ENCODE assay signal across 19 cellular contexts in genomic region chr1:172177849-172178248, GRCh38.
DNase-seq lines count a peak whose midpoint lies in the region; ATAC-seq, FAIRE-seq and TF ChIP-seq lines count a peak whose summit lies in the region.
"Had no signal": no experiment of that assay in that cellular context is flagged by ENCODE, and none has a peak within 500 bp of the region (broad histone marks: within the 10 kb centered on the region; RNA-seq: fewer than 3 reads in every experiment).

No MANE protein-coding gene starts in this region.

- no peaks in the 10 kb centered on the region for H3K9me3 Mint-ChIP-seq in endodermal cell
- H3K9me3 Mint-ChIP-seq: CD8-positive, alpha-beta T cell; HFFc6 had no signal

- no peaks in the 10 kb centered on the region for H3K4me1 Mint-ChIP-seq in endodermal cell

- H3K27me3 ChIP-seq in smooth muscle cell (ENCODE audit: low read depth), result no peaks in the 10 kb centered on the region
- H3K27me3 ChIP-seq in endodermal cell (ENCODE audit: control insufficient read depth, insufficient read depth, low read length, poor library complexity, severe bottlenecking), result no peaks in the 10 kb centered on the region
- H3K27me3 ChIP-seq: BLaER1 treated with 17β-estradiol and CSF1 and Interleukin-3, amounts not matched to agents 10 nM and 100 nM had no signal

- intact Hi-C loops in left colon (cut with DNase I, micrococcal nuclease), result no loop called here

- H3F3A ChIP-seq in smooth muscle cell (ENCODE audit: low read depth), result peaks cover 25% of the 10 kb centered on the region

- H4K20me1 ChIP-seq in smooth muscle cell (ENCODE audit: low read depth), result no peaks in the 10 kb centered on the region
- H4K20me1 ChIP-seq: BLaER1 treated with 17β-estradiol and CSF1 and Interleukin-3, amounts not matched to agents 10 nM and 100 nM had no signal

- no peak overlapping the region for H3K4me3 Mint-ChIP-seq in endodermal cell
- H3K4me3 Mint-ChIP-seq: CD8-positive, alpha-beta T cell; HFFc6 had no signal

- peak overlapping the region; percentile 15 for H2AFZ ChIP-seq in smooth muscle cell (ENCODE audit: low read depth)

- no peaks in the 10 kb centered on the region for H3K9me3 ChIP-seq in smooth muscle cell (replicated peaks; ENCODE audit: low read depth)
- H3K9me3 ChIP-seq in endodermal cell (ENCODE audit: control insufficient read depth, low read length), result no peaks in the 10 kb centered on the region
- H3K9me3 ChIP-seq: BLaER1 treated with 17β-estradiol and CSF1 and Interleukin-3, amounts not matched to agents 10 nM and 100 nM had no signal

- no peaks in the 10 kb centered on the region for H3K36me3 Mint-ChIP-seq in endodermal cell (ENCODE audit: low read depth)
- H3K36me3 Mint-ChIP-seq: CD8-positive, alpha-beta T cell had no signal

- H3K27ac Mint-ChIP-seq in endodermal cell, result no peak overlapping the region
- H3K27ac Mint-ChIP-seq: CD8-positive, alpha-beta T cell; HFFc6 had no signal

- WGBS in smooth muscle cell (ENCODE audit: low lambda C conversion rate), result 74% methylated on average over 2 of the region's 2 CpGs
- 100% methylated on average over 1 to 2 of the region's 2 CpGs for WGBS in endodermal cell (ENCODE audit: insufficient coverage in 1 of 2, insufficient read length in 1 of 2), 2 experiments

- H3K79me2 ChIP-seq in smooth muscle cell (ENCODE audit: low read depth), result peaks cover 4% of the 10 kb centered on the region

- peak; percentile 78 for ATAC-seq in left colon
- ATAC-seq: CD8-positive, alpha-beta T cell had no signal

- H3K27ac ChIP-seq in smooth muscle cell (ENCODE audit: low read depth) (peak overlapping the region; percentile 78), endodermal cell (ENCODE audit: low read depth, low read length) (no peak overlapping the region)
- H3K27ac ChIP-seq: BLaER1 treated with 17β-estradiol and CSF1 and Interleukin-3, amounts not matched to agents 10 nM and 100 nM; KMS-11 had no signal

- TF ChIP-seq POLR2A in H54 (IDR thresholded peaks at IDR 0.05; ENCODE audit: low read depth, low read length), result no peak

- H3K36me3 ChIP-seq in smooth muscle cell (ENCODE audit: low read depth), result no peaks in the 10 kb centered on the region
- no peaks in the 10 kb centered on the region for H3K36me3 ChIP-seq in endodermal cell (ENCODE audit: control insufficient read depth, insufficient read depth, low read length)
- H3K36me3 ChIP-seq: BLaER1 treated with 17β-estradiol and CSF1 and Interleukin-3, amounts not matched to agents 10 nM and 100 nM had no signal

- H3K4me1 ChIP-seq in smooth muscle cell (ENCODE audit: low read depth), result peaks cover 32% of the 10 kb centered on the region
- H3K4me1 ChIP-seq in endodermal cell (ENCODE audit: control insufficient read depth, insufficient read depth, low read length), result no peaks in the 10 kb centered on the region

- DNase-seq in H54 (ENCODE audit: insufficient read length, low spot score) (no peak), NCI-H510A treated with DMSO at 0.1 percent for 48 hours (lab: John Stamatoyannopoulos, UW) (peak; percentile 27), left colon (no peak), smooth muscle cell (lab: John Stamatoyannopoulos, UW; ENCODE audit: unreplicated experiment) (no peak), endodermal cell (no peak)
- no peak for DNase-seq in activated CD4-positive, alpha-beta T cell treated with anti-CD3 and anti-CD28 coated beads, Interleukin-2, amount 50 U/mL, for 1 hour
- no peak for DNase-seq in stimulated activated CD4-positive, alpha-beta T cell treated with anti-CD3 and anti-CD28 coated beads, Interleukin-4, amount 100 ng/mL, for 24 hours
- DNase-seq: CD8-positive, alpha-beta T cell; DMS79 treated with DMSO at 0.1 percent for 48 hours; H7; HFFc6; NCI-H1417 treated with DMSO at 0.1 percent for 48 hours; NCI-H187 treated with DMSO at 0.1 percent for 48 hours; NCI-H774; OCI-M1; RPMI8226; SHP77 treated with DMSO at 0.1 percent for 48 hours had no signal

- H3K9ac ChIP-seq in smooth muscle cell (ENCODE audit: low read depth), result peak overlapping the region; percentile 32
- no peak overlapping the region for H3K9ac ChIP-seq in endodermal cell (ENCODE audit: extremely low read depth, low read length, poor library complexity, severe bottlenecking)
- H3K9ac ChIP-seq: BLaER1 treated with 17β-estradiol and CSF1 and Interleukin-3, amounts not matched to agents 10 nM and 100 nM; KMS-11 had no signal

- no peaks in the 10 kb centered on the region for H3K27me3 Mint-ChIP-seq in endodermal cell (ENCODE audit: insufficient read depth)

- H3K4me3 ChIP-seq in smooth muscle cell (no peak overlapping the region), endodermal cell (ENCODE audit: low read length) (no peak overlapping the region)
- H3K4me3 ChIP-seq: BLaER1 treated with 17β-estradiol and CSF1 and Interleukin-3, amounts not matched to agents 10 nM and 100 nM had no signal

- H3K4me2 ChIP-seq in smooth muscle cell, result peak overlapping the region; percentile 70
- H3K4me2 ChIP-seq: BLaER1 treated with 17β-estradiol and CSF1 and Interleukin-3, amounts not matched to agents 10 nM and 100 nM had no signal

- TF ChIP-seq CTCF in smooth muscle cell (IDR thresholded peaks at IDR 0.05; ENCODE audit: borderline replicate concordance, insufficient read depth, poor library complexity, severe bottlenecking) (no peak), endodermal cell (conservative IDR thresholded peaks at IDR 0.05) (no peak)

- peak; percentile 6 for FAIRE-seq in H54 (lab: Jason Lieb, UNC)
